ENCODE assay signal across 19 cellular contexts in the genomic region with DNA sequence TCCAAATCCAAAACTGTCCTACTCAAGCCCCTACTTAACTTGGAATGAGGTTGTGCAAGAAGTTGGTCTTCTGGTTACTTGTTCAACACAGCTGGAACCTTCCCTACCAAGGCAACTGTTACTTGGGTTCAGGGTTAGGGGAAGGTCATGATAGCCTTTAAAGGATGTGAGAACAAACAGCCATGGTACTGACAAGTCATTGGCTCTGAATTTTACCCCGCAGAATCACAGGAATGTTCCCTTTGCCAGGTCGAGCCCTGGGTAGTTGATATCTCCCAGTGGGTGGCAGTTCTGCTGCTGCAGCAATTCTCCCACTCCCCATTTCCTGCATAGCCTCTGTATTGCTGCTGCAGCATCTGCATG.
A peak's percentile ranks its signal among the peaks of the same experiment; 100 is the strongest.
DNase-seq lines count a peak whose midpoint lies in the region; ATAC-seq, FAIRE-seq and TF ChIP-seq lines count a peak whose summit lies in the region.
"Had no signal": no experiment of that assay in that cellular context is flagged by ENCODE, and none has a peak within 500 bp of the region (broad histone marks: within the 10 kb centered on the region; RNA-seq: fewer than 3 reads in every experiment).

No MANE protein-coding gene starts in this region.

- intact Hi-C loops in heart left ventricle (cut with DNase I) (loop anchor here in 2 of 10 donors (5.0 to 10.0 kb wide), 2 partner anchors 61 to 68 kb away; no protein-coding TSS in a partner anchor), vagina (cut with DNase I) (no loop called here)

- TF ChIP-seq CTCF in bronchial epithelial cell (IDR thresholded peaks at IDR 0.05; ENCODE audit: insufficient read depth, low read length, severe bottlenecking) (no peak), heart left ventricle (IDR thresholded peaks at IDR 0.05) (no peak), vagina (IDR thresholded peaks at IDR 0.05) (no peak)

- H3K27me3 ChIP-seq in bronchial epithelial cell (ENCODE audit: control insufficient read depth, insufficient read depth, low read length) (no peaks in the 10 kb centered on the region), heart left ventricle (no peaks in the 10 kb centered on the region), vagina (no peaks in the 10 kb centered on the region)
- H3K27me3 ChIP-seq: BLaER1 treated with 17β-estradiol and CSF1 and Interleukin-3, amounts not matched to agents 10 nM and 100 nM had no signal

- no peaks in the 10 kb centered on the region for H3K4me1 Mint-ChIP-seq in activated naive CD4-positive, alpha-beta T cell treated with anti-CD3 and anti-CD28 coated beads, Interleukin-2, amount 10 ng/mL, durations not matched to agents 7 days and 5 days

- CTCF ChIA-PET in activated naive CD4-positive, alpha-beta T cell treated with anti-CD3 and anti-CD28 coated beads, Interleukin-2, amount 10 ng/mL, durations not matched to agents 7 days and 5 days (lab: Charles Lee) = no interaction called here

- peaks cover 0 to 18% (median 0%) of the 10 kb centered on the region in 12 donors for H3K4me1 ChIP-seq in heart left ventricle
- no peaks in the 10 kb centered on the region for H3K4me1 ChIP-seq in vagina
- H3K4me1 ChIP-seq: BLaER1 treated with 17β-estradiol and CSF1 and Interleukin-3, amounts not matched to agents 10 nM and 100 nM had no signal

- H3K27ac ChIP-seq in heart left ventricle (peak overlapping the region in 9 of 12 donors; percentile 22 to 76 (median 59)), vagina (no peak overlapping the region)
- H3K27ac ChIP-seq: BLaER1 treated with 17β-estradiol and CSF1 and Interleukin-3, amounts not matched to agents 10 nM and 100 nM; PC-9; RWPE1 had no signal

- FAIRE-seq in bronchial epithelial cell (lab: Jason Lieb, UNC) = peak; percentile 32
- FAIRE-seq: G401.6, GM18507 had no signal

- H3K27me3 Mint-ChIP-seq in activated naive CD4-positive, alpha-beta T cell treated with anti-CD3 and anti-CD28 coated beads, Interleukin-2, amount 10 ng/mL, durations not matched to agents 7 days and 5 days = no peaks in the 10 kb centered on the region

- ATAC-seq in heart left ventricle = peak; percentile 91 to 96 (median 94)
- ATAC-seq: CD8-positive, alpha-beta T cell had no signal

- no peak overlapping the region for H3K27ac Mint-ChIP-seq in activated naive CD4-positive, alpha-beta T cell treated with anti-CD3 and anti-CD28 coated beads, Interleukin-2, amount 10 ng/mL, durations not matched to agents 7 days and 5 days
- H3K27ac Mint-ChIP-seq: CD8-positive, alpha-beta T cell had no signal

- H3K4me3 ChIP-seq in bronchial epithelial cell (ENCODE audit: low read depth, low read length) = no peak overlapping the region
- no peak overlapping the region for H3K4me3 ChIP-seq in heart left ventricle
- no peak overlapping the region for H3K4me3 ChIP-seq in vagina
- H3K4me3 ChIP-seq: BLaER1 treated with 17β-estradiol and CSF1 and Interleukin-3, amounts not matched to agents 10 nM and 100 nM; PC-9 had no signal

- H3K9me3 ChIP-seq in heart left ventricle (peaks cover 0 to 11% (median 0%) of the 10 kb centered on the region in 12 donors), vagina (peaks cover 2% of the 10 kb centered on the region)

- WGBS in heart left ventricle, 4 donors = 24 to 32% (median 26%) methylated on average over 2 of the region's 2 CpGs

- H3K4me3 Mint-ChIP-seq in activated naive CD4-positive, alpha-beta T cell treated with anti-CD3 and anti-CD28 coated beads, Interleukin-2, amount 10 ng/mL, durations not matched to agents 7 days and 5 days = no peak overlapping the region
- H3K4me3 Mint-ChIP-seq: CD8-positive, alpha-beta T cell had no signal

- no peaks in the 10 kb centered on the region for H3K36me3 ChIP-seq in bronchial epithelial cell (ENCODE audit: control insufficient read depth, insufficient read depth, low read length)
- no peaks in the 10 kb centered on the region for H3K36me3 ChIP-seq in heart left ventricle
- no peaks in the 10 kb centered on the region for H3K36me3 ChIP-seq in vagina
- H3K36me3 ChIP-seq: BLaER1 treated with 17β-estradiol and CSF1 and Interleukin-3, amounts not matched to agents 10 nM and 100 nM had no signal

- no peaks in the 10 kb centered on the region for H3K36me3 Mint-ChIP-seq in activated naive CD4-positive, alpha-beta T cell treated with anti-CD3 and anti-CD28 coated beads, Interleukin-2, amount 10 ng/mL, durations not matched to agents 7 days and 5 days
- H3K36me3 Mint-ChIP-seq: CD8-positive, alpha-beta T cell had no signal

- DNase-seq in bronchial epithelial cell (ENCODE audit: low read depth) (no peak), heart left ventricle (peak in 1 of 5 donors; percentile 19), iPS DF 19.7 (ENCODE audit: low read depth, low spot score) (peak; percentile 15), NCI-H748 treated with DMSO at 0.1 percent for 48 hours (lab: John Stamatoyannopoulos, UW) (no peak), NCI-H226 (no peak), vagina (ENCODE audit: extremely low spot score in 2 of 2) (no peak)
- DNase-seq in activated naive CD4-positive, alpha-beta T cell treated with anti-CD3 and anti-CD28 coated beads, Interleukin-2, amount 10 ng/mL, durations not matched to agents 7 days and 5 days = no peak
- DNase-seq: CD8-positive, alpha-beta T cell; KG1; NCI-H1092; NCI-H1436; NCI-H187 treated with DMSO at 0.1 percent for 48 hours; NCI-H2107; NCI-H69; PC-9 had no signal

- peaks cover 6% of the 10 kb centered on the region for H3K9me3 Mint-ChIP-seq in activated naive CD4-positive, alpha-beta T cell treated with anti-CD3 and anti-CD28 coated beads, Interleukin-2, amount 10 ng/mL, durations not matched to agents 7 days and 5 days

- no peak for TF ChIP-seq POLR2A in heart left ventricle (IDR thresholded peaks at IDR 0.05)
- TF ChIP-seq POLR2A in vagina (IDR thresholded peaks at IDR 0.05) = no peak
